Comparison of ENCODE assay signal across 1 cellular context in the genomic region with DNA sequence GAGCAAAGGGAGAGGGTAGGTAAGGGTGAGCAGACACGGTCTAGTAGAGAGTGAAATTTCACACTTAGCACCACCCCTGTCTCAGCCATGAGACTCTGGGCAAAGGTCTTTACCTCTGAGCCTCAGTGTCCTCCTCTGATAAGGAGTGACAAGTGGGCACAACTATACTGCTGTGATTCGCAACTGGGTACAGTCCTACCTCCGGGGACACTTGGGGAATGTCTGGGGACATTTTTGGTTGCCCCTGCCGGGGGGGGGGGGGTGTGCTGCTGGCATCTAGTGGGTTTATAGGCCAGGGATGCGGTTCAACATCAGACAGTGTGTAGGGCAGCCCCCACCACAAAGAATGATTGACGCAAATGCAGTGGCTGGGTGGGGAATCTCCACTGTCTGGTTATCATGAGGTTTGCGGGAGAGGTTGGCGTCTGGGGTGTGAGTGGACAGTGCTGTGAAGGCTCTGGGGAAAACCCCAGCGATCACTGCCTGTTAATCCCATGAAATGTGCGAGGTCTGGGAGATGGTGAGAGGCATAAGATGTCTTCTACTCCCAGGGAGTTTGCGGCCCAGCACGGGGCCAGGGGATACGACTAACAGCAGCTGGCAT.
TF ChIP-seq lines count a peak whose summit lies in the region.

No MANE protein-coding gene starts in this region.

TF ChIP-seq in GM23338, 12 proteins besides CTCF, POLR2A, EP300 and RAD21 (continued from another document):
- TF ChIP-seq, protein P1, sequence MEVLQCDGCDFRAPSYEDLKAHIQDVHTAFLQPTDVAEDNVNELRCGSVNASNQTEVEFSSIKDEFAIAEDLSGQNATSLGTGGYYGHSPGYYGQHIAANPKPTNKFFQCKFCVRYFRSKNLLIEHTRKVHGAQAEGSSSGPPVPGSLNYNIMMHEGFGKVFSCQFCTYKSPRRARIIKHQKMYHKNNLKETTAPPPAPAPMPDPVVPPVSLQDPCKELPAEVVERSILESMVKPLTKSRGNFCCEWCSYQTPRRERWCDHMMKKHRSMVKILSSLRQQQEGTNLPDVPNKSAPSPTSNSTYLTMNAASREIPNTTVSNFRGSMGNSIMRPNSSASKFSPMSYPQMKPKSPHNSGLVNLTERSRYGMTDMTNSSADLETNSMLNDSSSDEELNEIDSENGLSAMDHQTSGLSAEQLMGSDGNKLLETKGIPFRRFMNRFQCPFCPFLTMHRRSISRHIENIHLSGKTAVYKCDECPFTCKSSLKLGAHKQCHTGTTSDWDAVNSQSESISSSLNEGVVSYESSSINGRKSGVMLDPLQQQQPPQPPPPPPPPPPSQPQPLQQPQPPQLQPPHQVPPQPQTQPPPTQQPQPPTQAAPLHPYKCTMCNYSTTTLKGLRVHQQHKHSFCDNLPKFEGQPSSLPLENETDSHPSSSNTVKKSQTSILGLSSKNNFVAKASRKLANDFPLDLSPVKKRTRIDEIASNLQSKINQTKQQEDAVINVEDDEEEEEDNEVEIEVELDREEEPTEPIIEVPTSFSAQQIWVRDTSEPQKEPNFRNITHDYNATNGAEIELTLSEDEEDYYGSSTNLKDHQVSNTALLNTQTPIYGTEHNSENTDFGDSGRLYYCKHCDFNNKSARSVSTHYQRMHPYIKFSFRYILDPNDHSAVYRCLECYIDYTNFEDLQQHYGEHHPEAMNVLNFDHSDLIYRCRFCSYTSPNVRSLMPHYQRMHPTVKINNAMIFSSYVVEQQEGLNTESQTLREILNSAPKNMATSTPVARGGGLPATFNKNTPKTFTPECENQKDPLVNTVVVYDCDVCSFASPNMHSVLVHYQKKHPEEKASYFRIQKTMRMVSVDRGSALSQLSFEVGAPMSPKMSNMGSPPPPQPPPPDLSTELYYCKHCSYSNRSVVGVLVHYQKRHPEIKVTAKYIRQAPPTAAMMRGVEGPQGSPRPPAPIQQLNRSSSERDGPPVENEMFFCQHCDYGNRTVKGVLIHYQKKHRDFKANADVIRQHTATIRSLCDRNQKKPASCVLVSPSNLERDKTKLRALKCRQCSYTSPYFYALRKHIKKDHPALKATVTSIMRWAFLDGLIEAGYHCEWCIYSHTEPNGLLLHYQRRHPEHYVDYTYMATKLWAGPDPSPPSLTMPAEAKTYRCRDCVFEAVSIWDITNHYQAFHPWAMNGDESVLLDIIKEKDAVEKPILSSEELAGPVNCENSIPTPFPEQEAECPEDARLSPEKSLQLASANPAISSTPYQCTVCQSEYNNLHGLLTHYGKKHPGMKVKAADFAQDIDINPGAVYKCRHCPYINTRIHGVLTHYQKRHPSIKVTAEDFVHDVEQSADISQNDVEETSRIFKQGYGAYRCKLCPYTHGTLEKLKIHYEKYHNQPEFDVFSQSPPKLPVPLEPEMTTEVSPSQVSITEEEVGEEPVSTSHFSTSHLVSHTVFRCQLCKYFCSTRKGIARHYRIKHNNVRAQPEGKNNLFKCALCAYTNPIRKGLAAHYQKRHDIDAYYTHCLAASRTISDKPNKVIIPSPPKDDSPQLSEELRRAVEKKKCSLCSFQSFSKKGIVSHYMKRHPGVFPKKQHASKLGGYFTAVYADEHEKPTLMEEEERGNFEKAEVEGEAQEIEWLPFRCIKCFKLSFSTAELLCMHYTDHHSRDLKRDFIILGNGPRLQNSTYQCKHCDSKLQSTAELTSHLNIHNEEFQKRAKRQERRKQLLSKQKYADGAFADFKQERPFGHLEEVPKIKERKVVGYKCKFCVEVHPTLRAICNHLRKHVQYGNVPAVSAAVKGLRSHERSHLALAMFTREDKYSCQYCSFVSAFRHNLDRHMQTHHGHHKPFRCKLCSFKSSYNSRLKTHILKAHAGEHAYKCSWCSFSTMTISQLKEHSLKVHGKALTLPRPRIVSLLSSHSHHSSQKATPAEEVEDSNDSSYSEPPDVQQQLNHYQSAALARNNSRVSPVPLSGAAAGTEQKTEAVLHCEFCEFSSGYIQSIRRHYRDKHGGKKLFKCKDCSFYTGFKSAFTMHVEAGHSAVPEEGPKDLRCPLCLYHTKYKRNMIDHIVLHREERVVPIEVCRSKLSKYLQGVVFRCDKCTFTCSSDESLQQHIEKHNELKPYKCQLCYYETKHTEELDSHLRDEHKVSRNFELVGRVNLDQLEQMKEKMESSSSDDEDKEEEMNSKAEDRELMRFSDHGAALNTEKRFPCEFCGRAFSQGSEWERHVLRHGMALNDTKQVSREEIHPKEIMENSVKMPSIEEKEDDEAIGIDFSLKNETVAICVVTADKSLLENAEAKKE (CRISPR knock-in tag; IDR thresholded peaks at IDR 0.05), result no peak
- TF ChIP-seq, protein P2, sequence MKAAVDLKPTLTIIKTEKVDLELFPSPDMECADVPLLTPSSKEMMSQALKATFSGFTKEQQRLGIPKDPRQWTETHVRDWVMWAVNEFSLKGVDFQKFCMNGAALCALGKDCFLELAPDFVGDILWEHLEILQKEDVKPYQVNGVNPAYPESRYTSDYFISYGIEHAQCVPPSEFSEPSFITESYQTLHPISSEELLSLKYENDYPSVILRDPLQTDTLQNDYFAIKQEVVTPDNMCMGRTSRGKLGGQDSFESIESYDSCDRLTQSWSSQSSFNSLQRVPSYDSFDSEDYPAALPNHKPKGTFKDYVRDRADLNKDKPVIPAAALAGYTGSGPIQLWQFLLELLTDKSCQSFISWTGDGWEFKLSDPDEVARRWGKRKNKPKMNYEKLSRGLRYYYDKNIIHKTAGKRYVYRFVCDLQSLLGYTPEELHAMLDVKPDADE (IDR thresholded peaks at IDR 0.05), result no peak
- no peak for TF ChIP-seq CREB1 (CRISPR knock-in tag; IDR thresholded peaks at IDR 0.05; ENCODE audit: low read depth)
- no peak for TF ChIP-seq JUNB (IDR thresholded peaks at IDR 0.05; ENCODE audit: unreplicated experiment)
- TF ChIP-seq STAT1 (IDR thresholded peaks at IDR 0.05; ENCODE audit: unreplicated experiment), result no peak
- TF ChIP-seq EZH2 (IDR thresholded peaks at IDR 0.05; ENCODE audit: low read depth, unreplicated experiment), result no peak
- TF ChIP-seq NANOG (IDR thresholded peaks at IDR 0.05; ENCODE audit: borderline replicate concordance), result no peak
- no peak for TF ChIP-seq EZH2phosphoT487 (IDR thresholded peaks at IDR 0.05; ENCODE audit: unreplicated experiment)
- TF ChIP-seq ZNF331 (CRISPR knock-in tag; IDR thresholded peaks at IDR 0.05; ENCODE audit: low read depth), result no peak
